ENCODE assay signal across 19 cellular contexts in genomic region chr7:97639036-97639435, GRCh38.
A peak's percentile ranks its signal among the peaks of the same experiment; 100 is the strongest.
DNase-seq lines count a peak whose midpoint lies in the region; ATAC-seq, FAIRE-seq and TF ChIP-seq lines count a peak whose summit lies in the region.
"Had no signal": no experiment of that assay in that cellular context is flagged by ENCODE, and none has a peak within 500 bp of the region (broad histone marks: within the 10 kb centered on the region; RNA-seq: fewer than 3 reads in every experiment).

No MANE protein-coding gene starts in this region.

- DNase-seq in ELF-1 (ENCODE audit: low read depth, low spot score) (peak; percentile 21), NCI-H69 (lab: John Stamatoyannopoulos, UW) (peak; percentile 24), epithelial cell of proximal tubule (ENCODE audit: low read depth) (peak; percentile 47), myocyte (ENCODE audit: low read depth) (peak; percentile 9), Right ventricle myocardium superior (no peak), NCI-H2227 (lab: John Stamatoyannopoulos, UW; ENCODE audit: unreplicated experiment) (no peak), kidney (no peak), hippocampal formation (lab: John Stamatoyannopoulos, UW) (no peak)
- DNase-seq: activated CD4-positive, alpha-beta T cell treated with anti-CD3 and anti-CD28 coated beads, Interleukin-2, amount 50 U/mL, for 4 hours; activated naive CD4-positive, alpha-beta T cell; activated T-cell treated with anti-CD3 and anti-CD28 coated beads for 4 hours; CD4-positive, alpha-beta memory T cell; DND-41; NCI-H1048; NCI-H2029; ovary; SHP77 treated with DMSO at 0.1 percent for 48 hours; T-helper 17 cell; WERI-Rb-1 had no signal

- no peak overlapping the region for H3K27ac ChIP-seq in kidney (ENCODE audit: low read depth in 2 of 2, low read length in 2 of 2)
- H3K27ac ChIP-seq: ovary, WERI-Rb-1 had no signal

- H3K4me3 ChIP-seq in epithelial cell of proximal tubule (ENCODE audit: low read depth, low read length) (no peak overlapping the region), kidney (ENCODE audit: low read length in 2 of 2) (no peak overlapping the region)
- H3K4me3 ChIP-seq: ovary had no signal

- no peaks in the 10 kb centered on the region for H3K36me3 ChIP-seq in kidney (ENCODE audit: control insufficient read depth in 1 of 2, insufficient read depth in 2 of 2, low read length in 2 of 2)
- H3K36me3 ChIP-seq: ovary, WERI-Rb-1 had no signal

- TF ChIP-seq CTCF in epithelial cell of proximal tubule (conservative IDR thresholded peaks at IDR 0.05; ENCODE audit: low read depth, low read length): no peak
- TF ChIP-seq CTCF in kidney (IDR thresholded peaks at IDR 0.05; ENCODE audit: borderline replicate concordance, extremely low read depth, insufficient read depth): no peak

- H3K9me3 ChIP-seq in kidney (ENCODE audit: control insufficient read depth in 1 of 2, low read length in 2 of 2): no peaks in the 10 kb centered on the region
- H3K9me3 ChIP-seq: ovary had no signal

- ATAC-seq in Right ventricle myocardium superior (ENCODE audit: poor library complexity): no peak
- ATAC-seq: T-helper 17 cell had no signal

- no peaks in the 10 kb centered on the region for H3K4me1 ChIP-seq in kidney (ENCODE audit: control insufficient read depth in 1 of 2, insufficient read depth in 1 of 2, low read depth in 1 of 2, low read length in 2 of 2)

- no peak overlapping the region for H3K9ac ChIP-seq in kidney (ENCODE audit: low read length in 2 of 2)

- no peak for FAIRE-seq in kidney (lab: Jason Lieb, UNC)

- intact Hi-C loops in Right ventricle myocardium superior (cut with DNase I): no loop called here
- intact Hi-C loops in kidney (cut with DNase I): no loop called here

Comparison
In these comparisons a context has a peak if more than half of its experiments do, and no peak if none do; other contexts are left out.
1. DNase-seq: peak in ELF-1 (single experiment), NCI-H69 (single experiment), epithelial cell of proximal tubule (single experiment) and myocyte (single experiment); none in Right ventricle myocardium superior (single experiment), NCI-H2227 (single experiment), kidney (single experiment) and hippocampal formation (0 of 2).